Comparison of ENCODE assay signal across 8 cellular contexts in the genomic region with DNA sequence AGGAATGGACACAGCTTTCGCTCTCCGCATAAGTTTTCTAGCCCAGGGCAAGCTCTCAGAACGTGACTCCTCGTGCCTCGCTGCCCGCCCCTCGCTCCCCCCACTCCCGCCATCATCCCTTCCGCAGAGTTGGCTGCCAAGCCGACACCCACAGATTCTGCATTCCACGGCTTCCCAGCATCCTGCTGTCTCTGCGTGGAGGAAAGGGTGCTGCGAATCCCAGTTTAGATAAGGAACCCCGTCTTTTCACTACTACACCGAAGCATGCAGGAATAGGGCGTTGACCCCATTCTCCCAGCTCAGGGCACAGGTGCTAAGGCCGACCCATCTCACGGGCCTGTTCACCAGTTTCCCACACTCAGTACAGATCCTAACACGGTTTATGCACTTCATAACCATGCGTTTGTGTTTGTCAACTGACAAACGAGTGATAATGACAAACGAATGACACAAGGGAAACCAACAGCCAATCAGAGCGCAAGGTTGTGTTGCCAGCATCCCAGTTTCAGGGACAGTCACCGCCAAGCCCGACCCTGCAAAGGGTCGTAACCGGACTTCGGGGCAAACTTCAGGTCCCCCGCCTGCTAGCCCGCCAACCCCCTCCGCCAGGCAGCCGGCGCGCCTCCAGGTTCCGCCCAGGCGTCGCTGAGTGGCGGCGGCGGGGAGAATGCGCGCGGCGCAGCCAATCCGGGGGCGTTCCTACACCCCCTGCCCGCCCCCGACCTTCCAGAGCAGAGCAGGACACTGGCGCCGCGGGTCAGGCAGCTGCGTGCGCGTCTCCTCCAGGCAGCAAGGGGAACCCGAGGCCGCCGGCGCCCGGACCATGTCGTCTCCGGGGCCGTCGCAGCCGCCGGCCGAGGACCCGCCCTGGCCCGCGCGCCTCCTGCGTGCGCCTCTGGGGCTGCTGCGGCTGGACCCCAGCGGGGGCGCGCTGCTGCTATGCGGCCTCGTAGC. TPM values are rescaled to one million over a fixed set of nuclear protein-coding genes. Genes with fewer than 3 reads are reported as not detected.
DNase-seq lines count a peak whose midpoint lies in the region; ATAC-seq and TF ChIP-seq lines count a peak whose summit lies in the region.

Gene CYP2U1 (plus strand): TSS at position 729 of the 954 bp plus-strand sequence. CDS start 95 bp downstream, at position 824.

- no TSS peak for BruUV-seq in OCI-LY7 (replicated peaks; lab: Mats Ljungman, UMichigan)

- DNase-seq in CMK (ENCODE audit: low read depth) (peak; percentile 52), OCI-LY7 (ENCODE audit: low spot score) (peak; percentile 76)
- DNase-seq in activated T-cell treated with anti-CD3 and anti-CD28 coated beads, Interleukin-2, amount 50 U/mL, for 1 hour, result peak; percentile 84
- peak; percentile 51 for DNase-seq in stimulated activated CD8-positive, alpha-beta memory T cell treated with anti-CD3 and anti-CD28 coated beads, Interleukin-7, amount 100 ng/mL, for 24 hours (ENCODE audit: low read depth)

- peak within 1 kb of the TSS; percentile 75 for H3K4me3 ChIP-seq in OCI-LY7 (ENCODE audit: low read depth, low read length, poor library complexity, severe bottlenecking)
- H3K4me3 ChIP-seq in esophagus (ENCODE audit: low read depth in 1 of 2, low read length in 2 of 2), result peak within 1 kb of the TSS; percentile 67 to 69
- peak within 1 kb of the TSS; percentile 90 to 93 for H3K4me3 ChIP-seq in muscle layer of duodenum (ENCODE audit: low read depth in 1 of 2, low read length in 2 of 2)

- H3K4me1 ChIP-seq in OCI-LY7 (ENCODE audit: insufficient read depth, low read length, poor library complexity, severe bottlenecking) (peaks cover 36% of the 10 kb centered on the region), esophagus (ENCODE audit: control insufficient read depth in 2 of 2, insufficient read depth in 2 of 2, low read length in 1 of 2) (peaks cover 2 to 6% of the 10 kb centered on the region in 2 donors), muscle layer of duodenum (ENCODE audit: control insufficient read depth in 1 of 2, insufficient read depth in 2 of 2, low read length in 2 of 2) (peaks cover 0 to 13% of the 10 kb centered on the region in 2 donors)

- 2 to 3% methylated on average over 77 to 78 of the region's 78 CpGs for WGBS in esophagus, 2 donors

- H2AFZ ChIP-seq in OCI-LY7 (ENCODE audit: low read length), result peak within 1 kb of the TSS; percentile 66

- H3K27ac ChIP-seq in OCI-LY7 (ENCODE audit: low read depth, low read length, poor library complexity, severe bottlenecking) (peak within 1 kb of the TSS; percentile 41), esophagus (ENCODE audit: low read depth in 2 of 2, low read length in 1 of 2) (peak within 1 kb of the TSS; percentile 11 to 84), muscle layer of duodenum (ENCODE audit: low read length) (peak within 1 kb of the TSS; percentile 78)

- TF ChIP-seq CTCF in OCI-LY7 (conservative IDR thresholded peaks at IDR 0.05; ENCODE audit: low read length), result 0 out of 2 replicates have a peak, but pooled peaks have one; percentile 18

- H3K27me3 ChIP-seq in esophagus (ENCODE audit: control insufficient read depth in 1 of 2, insufficient read depth in 2 of 2, low read length in 2 of 2) (no peaks in the 10 kb centered on the region), muscle layer of duodenum (ENCODE audit: low read depth, low read length) (no peaks in the 10 kb centered on the region)

- no peaks in the 10 kb centered on the region for H3K79me2 ChIP-seq in OCI-LY7 (ENCODE audit: insufficient read depth, low read depth, low read length)

- intact Hi-C loops in OCI-LY7 (cut with micrococcal nuclease; ENCODE audit: unreplicated experiment), result loop anchor here (5.0 to 10.0 kb wide), 2 partner anchors 236 to 1616 kb away; partner anchors contain the start of genes AIMP1, LEF1 and TBCK

- POLR2A ChIA-PET in OCI-LY7 (lab: Charles Lee), result interaction anchor here (0.6 to 2.5 kb wide), 3 partner anchors 58 to 244 kb away, joined by 3 to 8 read pairs (median 4); no protein-coding TSS in a partner anchor

- H3K36me3 ChIP-seq in OCI-LY7 (ENCODE audit: insufficient read depth, low read length) (no peaks in the 10 kb centered on the region; the same call in 1 of the 2 replicates), esophagus (ENCODE audit: control insufficient read depth in 2 of 2, insufficient read depth in 2 of 2, low read length in 1 of 2) (no peaks in the 10 kb centered on the region), muscle layer of duodenum (ENCODE audit: control insufficient read depth in 1 of 2, insufficient read depth in 2 of 2, low read length in 2 of 2) (no peaks in the 10 kb centered on the region)

- H3K4me2 ChIP-seq in OCI-LY7 (ENCODE audit: low read length), result peak within 1 kb of the TSS; percentile 81

- H3K9me2 ChIP-seq in OCI-LY7 (ENCODE audit: insufficient read depth, low read length), result no peaks in the 10 kb centered on the region

- CTCF ChIA-PET in OCI-LY7 (lab: Charles Lee; ENCODE audit: unreplicated experiment), result interaction anchor here (0.9 kb wide), 1 partner anchor 25 kb away, joined by 3 read pairs; no protein-coding TSS in a partner anchor

- no peaks in the 10 kb centered on the region for H3K9me3 ChIP-seq in OCI-LY7 (ENCODE audit: low read length)
- no peaks in the 10 kb centered on the region for H3K9me3 ChIP-seq in esophagus (ENCODE audit: control insufficient read depth in 2 of 2, insufficient read depth in 1 of 2, low read depth in 1 of 2, low read length in 1 of 2)
- H3K9me3 ChIP-seq in muscle layer of duodenum (ENCODE audit: control insufficient read depth in 1 of 2, low read length in 2 of 2), result no peaks in the 10 kb centered on the region

- peak; percentile 96 for ATAC-seq in GM19438 (IDR thresholded peaks at IDR 0.05; ENCODE audit: low read depth, unreplicated experiment)
- peak; percentile 88 for ATAC-seq in HG03565 (IDR thresholded peaks at IDR 0.05; ENCODE audit: unreplicated experiment)

- no peaks in the 10 kb centered on the region for H4K20me1 ChIP-seq in OCI-LY7 (ENCODE audit: insufficient read depth, low read length)

RNA-seq across cellular contexts. Expression of gene CYP2U1, which starts in this region (rescaled TPM):
- 5.6 and 7.4 TPM in 2 replicates for total RNA-seq in OCI-LY7 (2014; rRNA removed; shearing (Covaris generic))
- 11.8 and 14.8 TPM in 2 replicates for total RNA-seq in OCI-LY7 (2022)
- polyA plus RNA-seq in esophagus, result 1 to 10 TPM in 1 of 2 donors, under 1 TPM in 1; 0.77 to 1.6 TPM

Comparison
In these comparisons a context has a peak if more than half of its experiments do, and no peak if none do; other contexts are left out.
1. Peak in every context shown above with its lines: DNase-seq, ATAC-seq, H3K4me3 ChIP-seq and H3K27ac ChIP-seq.